21 cellular contexts compared by ENCODE assay signal in genomic region chr16:81679721-81680430, GRCh38.
DNase-seq lines count a peak whose midpoint lies in the region; ATAC-seq, FAIRE-seq and TF ChIP-seq lines count a peak whose summit lies in the region.
"Had no signal": no experiment of that assay in that cellular context is flagged by ENCODE, and none has a peak within 500 bp of the region (broad histone marks: within the 10 kb centered on the region; RNA-seq: fewer than 3 reads in every experiment).

No MANE protein-coding gene starts in this region.

- H3K9me3 ChIP-seq in esophagus squamous epithelium (no peaks in the 10 kb centered on the region), vagina (no peaks in the 10 kb centered on the region)
- H3K9me3 ChIP-seq: BLaER1 had no signal

- FAIRE-seq in frontal cortex (lab: Jason Lieb, UNC), result no peak
- FAIRE-seq: A204.1, GM12878, GM18507 had no signal

- intact Hi-C loops in Right ventricle myocardium superior (cut with DNase I), result no loop called here
- intact Hi-C loops in left cardiac atrium (cut with DNase I), result no loop called here
- intact Hi-C loops in esophagus squamous epithelium (cut with DNase I), result no loop called here
- intact Hi-C loops in vagina (cut with DNase I), result no loop called here

- DNase-seq in Right ventricle myocardium superior (peak; percentile 40), left cardiac atrium (no peak), esophagus squamous epithelium (lab: John Stamatoyannopoulos, UW) (no peak), vagina (ENCODE audit: extremely low spot score in 2 of 2) (no peak), frontal cortex (ENCODE audit: low spot score in 2 of 2) (no peak)
- DNase-seq: CD8-positive, alpha-beta memory T cell; GDM1; NCI-H1417 treated with DMSO at 0.1 percent for 48 hours; NCI-H1930; NCI-H2171; NCI-H446 treated with DMSO at 0.1 percent for 48 hours; NK-92 treated with Interleukin-12 subunit alpha and Interleukin-12 subunit beta, amount 100 ng/mL, for 24 hours; OCI-M1; RPMI8226 had no signal

- H3K4me1 ChIP-seq in esophagus squamous epithelium (peaks cover 0 to 73% (median 20%) of the 10 kb centered on the region in 3 donors), rectal smooth muscle tissue (ENCODE audit: control insufficient read depth, insufficient read depth, low read length) (no peaks in the 10 kb centered on the region), vagina (peaks cover 62% of the 10 kb centered on the region)
- H3K4me1 ChIP-seq: BLaER1 had no signal

- H3K27ac ChIP-seq in esophagus squamous epithelium (peak overlapping the region in 3 of 4 donors; percentile 39 to 53 (median 42)), rectal smooth muscle tissue (ENCODE audit: low read depth, low read length) (peak overlapping the region; percentile 76), vagina (peak overlapping the region; percentile 57)
- H3K27ac ChIP-seq: BLaER1 had no signal

- ATAC-seq in Right ventricle myocardium superior (ENCODE audit: poor library complexity) (no peak), left cardiac atrium (no peak), HG03097 (IDR thresholded peaks at IDR 0.05; ENCODE audit: low FRiP score, unreplicated experiment) (no peak), GM18867 (IDR thresholded peaks at IDR 0.05; ENCODE audit: unreplicated experiment) (no peak)
- ATAC-seq: GM12878 had no signal

- no peak overlapping the region for H3K9ac ChIP-seq in rectal smooth muscle tissue (ENCODE audit: low read length)
- H3K9ac ChIP-seq: BLaER1 had no signal

- TF ChIP-seq POLR2A in esophagus squamous epithelium (IDR thresholded peaks at IDR 0.05) (no peak), vagina (IDR thresholded peaks at IDR 0.05) (no peak)

- peaks cover 0 to 96% (median 6%) of the 10 kb centered on the region in 3 donors for H3K36me3 ChIP-seq in esophagus squamous epithelium
- H3K36me3 ChIP-seq in rectal smooth muscle tissue (ENCODE audit: control insufficient read depth, insufficient read depth, low read length), result peaks cover 9% of the 10 kb centered on the region
- peaks cover 0 to 12% of the 10 kb centered on the region in 2 donors for H3K36me3 ChIP-seq in vagina

- 76 to 95% methylated on average over 6 to 7 of the region's 16 CpGs for WGBS in esophagus squamous epithelium, 2 donors

- no peak for TF ChIP-seq CTCF in esophagus squamous epithelium (IDR thresholded peaks at IDR 0.05)
- no peak for TF ChIP-seq CTCF in vagina (IDR thresholded peaks at IDR 0.05)

- no peak overlapping the region for H3K4me3 ChIP-seq in esophagus squamous epithelium
- H3K4me3 ChIP-seq in rectal smooth muscle tissue (ENCODE audit: low read length), result no peak overlapping the region
- no peak overlapping the region for H3K4me3 ChIP-seq in vagina
- H3K4me3 ChIP-seq: BLaER1, GM12878 had no signal

- no peaks in the 10 kb centered on the region for H3K27me3 ChIP-seq in esophagus squamous epithelium
- no peaks in the 10 kb centered on the region for H3K27me3 ChIP-seq in rectal smooth muscle tissue (ENCODE audit: control insufficient read depth, insufficient read depth, low read length)
- no peaks in the 10 kb centered on the region for H3K27me3 ChIP-seq in vagina
- H3K27me3 ChIP-seq: BLaER1 had no signal
